In the genomic region with DNA sequence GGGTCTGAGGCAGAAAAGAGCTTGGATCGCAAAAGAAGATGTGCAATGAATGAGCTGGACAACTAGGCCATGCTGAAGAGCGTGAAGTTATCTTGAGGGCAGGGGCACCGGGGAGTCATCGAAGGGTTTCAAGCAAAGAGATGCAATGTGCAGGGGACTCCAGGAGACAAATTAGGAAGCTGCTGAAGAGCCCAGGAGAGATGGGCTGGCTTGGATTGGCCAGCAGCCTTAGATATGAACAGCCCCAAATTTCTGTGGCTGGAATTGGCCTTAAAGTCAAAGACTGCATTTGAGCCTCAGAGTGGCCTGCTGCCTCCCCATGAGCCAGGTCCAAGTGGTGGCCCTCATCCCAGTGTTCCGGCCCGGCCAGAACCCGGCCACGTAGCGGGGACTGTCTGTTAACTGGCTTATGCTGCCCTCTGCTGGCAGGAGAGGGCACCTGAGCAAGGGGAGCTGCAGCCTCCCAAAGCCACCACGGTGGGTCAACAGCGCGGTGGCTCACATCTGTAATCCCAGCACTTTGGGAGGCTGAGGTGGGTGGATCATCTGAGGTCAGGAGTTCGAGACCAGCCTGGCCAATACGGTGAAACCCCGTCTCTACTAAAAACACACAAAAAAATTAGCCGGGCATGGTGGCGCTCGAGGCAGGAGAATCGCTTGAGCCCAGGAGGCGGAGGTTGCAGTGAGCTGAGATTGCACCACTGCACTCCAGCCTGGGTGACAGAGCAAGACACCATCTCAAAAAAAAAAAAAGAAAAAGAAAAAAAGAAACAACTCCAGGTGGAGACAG, we compare ENCODE assay signal across 8 cellular contexts. TPM values are rescaled to one million over a fixed set of nuclear protein-coding genes. Genes with fewer than 3 reads are reported as not detected.
DNase-seq lines count a peak whose midpoint lies in the region; ATAC-seq and TF ChIP-seq lines count a peak whose summit lies in the region.
"Not testable (repeated sequence)": the region's sequence is repeated elsewhere in the genome, so short reads cannot be mapped to it uniquely, and the experiment has no call there.

No MANE protein-coding gene starts in this region.

- not testable (repeated sequence) for H3K9me3 ChIP-seq in lung (ENCODE audit: control insufficient read depth in 2 of 2, insufficient read depth in 1 of 2, low read length in 1 of 2)

- H3K27ac ChIP-seq in dorsolateral prefrontal cortex; lung (ENCODE audit: low read depth in 1 of 2, low read length in 1 of 2): not testable (repeated sequence)

- TF ChIP-seq CTCF in dorsolateral prefrontal cortex (IDR thresholded peaks at IDR 0.05 in 54 of 56, conservative IDR thresholded peaks at IDR 0.05 in 2 of 56; ENCODE audit: low read depth in 1 of 56, partially characterized antibody in 56 of 56) = peak; percentile 62 to 98 (median 90)
- peak; percentile 90 for TF ChIP-seq CTCF in lung (IDR thresholded peaks at IDR 0.05; ENCODE audit: control extremely low read depth, extremely low read depth)

- not testable (repeated sequence) for H3K4me1 ChIP-seq in lung (ENCODE audit: control insufficient read depth in 2 of 2, insufficient read depth in 2 of 2, low read length in 2 of 2)

- 30 to 34% methylated on average over 20 of the region's 20 CpGs for WGBS in lung, 2 donors

- intact Hi-C loops in dorsolateral prefrontal cortex (cut with DNase I) = loop anchor here in 1 of 2 donors (2.0 kb wide), 1 partner anchor 42 kb away; no protein-coding TSS in a partner anchor

- not testable (repeated sequence) for H3K4me3 ChIP-seq in dorsolateral prefrontal cortex, lung

- not testable (repeated sequence) for H3K36me3 ChIP-seq in lung (ENCODE audit: control insufficient read depth in 2 of 2, insufficient read depth in 2 of 2, low read length in 2 of 2)

- DNase-seq in COLO668 (lab: John Stamatoyannopoulos, UW; ENCODE audit: unreplicated experiment) (peak; percentile 80), NCI-H774 (lab: John Stamatoyannopoulos, UW) (peak; percentile 45), dorsolateral prefrontal cortex (peak; percentile 63 to 82 (median 72)), lung (ENCODE audit: low spot score) (peak; percentile 79)
- peak; percentile 82 to 83 for DNase-seq in activated CD4-positive, alpha-beta T cell treated with anti-CD3 and anti-CD28 coated beads, Interleukin-2, amount 50 U/mL, for 48 hours
- DNase-seq in stimulated activated CD8-positive, alpha-beta memory T cell treated with anti-CD3 and anti-CD28 coated beads, Interleukin-12 subunit alpha, Interleukin-12 subunit beta, amount 100 ng/mL, for 24 hours (ENCODE audit: extremely low read depth) = peak; percentile 40

- peaks cover 0 to 12% (median 0%) of the 10 kb centered on the region in 45 donors for H3K27me3 ChIP-seq in dorsolateral prefrontal cortex
- H3K27me3 ChIP-seq in lung (ENCODE audit: control insufficient read depth, insufficient read depth) = not testable (repeated sequence)

- ATAC-seq in GM19455 (IDR thresholded peaks at IDR 0.05; ENCODE audit: unreplicated experiment) = peak; percentile 85
- peak; percentile 97 for ATAC-seq in HG03520 (IDR thresholded peaks at IDR 0.05; ENCODE audit: unreplicated experiment)
- ATAC-seq in lung (ENCODE audit: insufficient read depth, low FRiP score) = peak; percentile 94

RNA-seq across cellular contexts. Expression of a gene that starts 11.2 kb away (rescaled TPM):
- total RNA-seq in dorsolateral prefrontal cortex (100 to 1,000 TPM in 39 of 120 experiments, 10 to 100 TPM in 81; 70.0 to 134 (median 94.9) TPM), lung (100 to 1,000 TPM in 1 of 2 donors, 10 to 100 TPM in 1; 53.5 to 237 TPM)
- polyA plus RNA-seq in lung = 100 to 1,000 TPM; 173 to 249 TPM

RNA-seq across cellular contexts. Expression of a gene that starts 28.0 kb away (rescaled TPM):
- total RNA-seq in dorsolateral prefrontal cortex (1 to 10 TPM in 11 of 120 experiments, under 1 TPM in 62, not detected in 47; 0.26 to 1.3 (median 0.50) TPM), lung (1 to 10 TPM; 1.7 to 7.1 TPM)
- polyA plus RNA-seq in lung = 1 to 10 TPM; 1.3 to 1.7 TPM

RNA-seq across cellular contexts. Expression of a gene that starts 28.2 kb away (rescaled TPM):
- total RNA-seq in dorsolateral prefrontal cortex (not detected), lung (not detected)
- polyA plus RNA-seq in lung = under 1 TPM in 1 of 2 donors, not detected in 1; 0.18 TPM
